18 cellular contexts compared by ENCODE assay signal in genomic region chr11:73749118-73749517, GRCh38.
"Had no signal": no experiment of that assay in that cellular context is flagged by ENCODE, and none has a peak within 500 bp of the region (broad histone marks: within the 10 kb centered on the region; RNA-seq: fewer than 3 reads in every experiment).

No MANE protein-coding gene starts in this region.

- H3K4me3 Mint-ChIP-seq: effector memory CD8-positive, alpha-beta T cell; immature natural killer cell; naive B cell; nephron had no signal

- H3K27me3 Mint-ChIP-seq: effector memory CD8-positive, alpha-beta T cell; naive B cell had no signal

- H3K4me1 ChIP-seq: foreskin keratinocyte, uterus had no signal

- H3K27ac Mint-ChIP-seq: nephron had no signal

- H3K9me3 ChIP-seq: left lung, lower lobe of right lung, neutrophil, right atrium auricular region, upper lobe of left lung, uterus had no signal

- H3K36me3 ChIP-seq: left lung, lower lobe of right lung, neutrophil, right atrium auricular region, upper lobe of left lung, uterus had no signal

- H3K27me3 ChIP-seq: foreskin keratinocyte, left lung, neutrophil, right atrium auricular region, upper lobe of left lung, uterus had no signal

- H3K36me3 Mint-ChIP-seq: naive B cell had no signal

- H3K27ac ChIP-seq: foreskin keratinocyte, left lung, lower lobe of right lung, right atrium auricular region, upper lobe of left lung, uterus had no signal

- H3K4me3 ChIP-seq: left lung, lower lobe of right lung, right atrium auricular region, upper lobe of left lung, uterus had no signal

- FAIRE-seq: endothelial cell of umbilical vein, keratinocyte, small intestine had no signal

- H3K9me3 Mint-ChIP-seq: effector memory CD8-positive, alpha-beta T cell; immature natural killer cell; naive B cell; nephron had no signal

- ATAC-seq: effector memory CD8-positive, alpha-beta T cell; foreskin keratinocyte; left lung; lower lobe of right lung had no signal

- DNase-seq: effector memory CD8-positive, alpha-beta T cell; erythroblast; foreskin keratinocyte; immature natural killer cell; left lung; lower lobe of right lung; mesenchymal stem cell; naive B cell; small intestine; stimulated activated CD4-positive, alpha-beta T cell treated with anti-CD3 and anti-CD28 coated beads, Interleukin-12 subunit alpha, Interleukin-12 subunit beta, amount 100 ng/mL, for 4 hours; stimulated activated naive CD4-positive, alpha-beta T cell treated with Interleukin-2 at 50 U/mL for 16 hours; upper lobe of left lung; uterus had no signal
